ENCODE assay signal across 1 cellular context in the genomic region with DNA sequence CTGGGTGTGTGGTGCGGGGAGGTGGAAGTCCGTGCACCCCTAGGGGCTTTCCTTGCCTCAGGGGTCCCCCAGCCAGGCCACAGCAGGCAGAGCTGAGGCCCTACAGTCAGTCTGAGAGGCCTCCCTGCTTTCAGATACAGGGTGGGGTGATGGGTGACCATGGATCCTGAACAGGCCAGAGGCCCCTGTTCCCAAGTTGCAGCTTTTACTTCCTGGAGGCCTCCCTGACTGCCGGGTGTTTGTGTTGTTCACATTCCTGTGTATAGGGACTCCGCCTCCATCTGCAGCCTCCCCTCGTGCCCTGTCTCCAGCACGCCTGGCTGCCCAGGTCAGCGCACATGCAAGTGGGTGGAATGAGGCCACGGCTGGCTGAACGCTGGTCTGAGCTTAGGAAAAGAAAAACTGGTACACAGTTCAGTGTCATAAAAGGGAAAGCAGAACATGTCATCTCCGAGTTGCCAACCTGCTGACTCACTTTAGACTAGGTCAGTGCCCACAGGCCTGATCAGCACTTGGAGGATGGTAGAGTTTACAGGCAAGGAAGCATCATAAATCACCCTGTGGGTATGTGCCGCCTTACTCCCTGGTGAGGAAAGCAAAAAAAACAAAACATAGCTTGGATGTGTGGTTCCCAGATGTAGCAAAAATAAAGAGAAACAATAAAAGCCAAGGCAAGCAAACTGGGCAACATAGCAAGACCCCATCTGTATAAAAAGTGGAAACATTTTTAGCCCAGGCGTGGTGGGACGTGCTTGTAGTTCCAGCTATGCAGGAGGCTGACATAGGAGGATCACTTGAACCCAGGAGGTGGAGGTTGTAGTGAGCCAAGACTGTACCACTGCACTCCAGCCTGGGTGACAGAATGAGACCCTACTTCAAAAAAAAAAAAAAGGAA.
TF ChIP-seq lines count a peak whose summit lies in the region.

No MANE protein-coding gene starts in this region.

TF ChIP-seq in HepG2, 621 proteins besides CTCF, POLR2A, EP300 and RAD21 (continued from another document and continues in another):
- TF ChIP-seq, protein P1, sequence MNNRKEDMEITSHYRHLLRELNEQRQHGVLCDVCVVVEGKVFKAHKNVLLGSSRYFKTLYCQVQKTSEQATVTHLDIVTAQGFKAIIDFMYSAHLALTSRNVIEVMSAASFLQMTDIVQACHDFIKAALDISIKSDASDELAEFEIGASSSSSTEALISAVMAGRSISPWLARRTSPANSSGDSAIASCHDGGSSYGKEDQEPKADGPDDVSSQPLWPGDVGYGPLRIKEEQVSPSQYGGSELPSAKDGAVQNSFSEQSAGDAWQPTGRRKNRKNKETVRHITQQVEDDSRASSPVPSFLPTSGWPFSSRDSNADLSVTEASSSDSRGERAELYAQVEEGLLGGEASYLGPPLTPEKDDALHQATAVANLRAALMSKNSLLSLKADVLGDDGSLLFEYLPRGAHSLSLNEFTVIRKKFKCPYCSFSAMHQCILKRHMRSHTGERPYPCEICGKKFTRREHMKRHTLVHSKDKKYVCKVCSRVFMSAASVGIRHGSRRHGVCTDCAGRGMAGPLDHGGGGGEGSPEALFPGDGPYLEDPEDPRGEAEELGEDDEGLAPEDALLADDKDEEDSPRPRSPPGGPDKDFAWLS (CRISPR knock-in tag; IDR thresholded peaks at IDR 0.05; ENCODE audit: borderline replicate concordance), result no peak
- TF ChIP-seq, protein P2, sequence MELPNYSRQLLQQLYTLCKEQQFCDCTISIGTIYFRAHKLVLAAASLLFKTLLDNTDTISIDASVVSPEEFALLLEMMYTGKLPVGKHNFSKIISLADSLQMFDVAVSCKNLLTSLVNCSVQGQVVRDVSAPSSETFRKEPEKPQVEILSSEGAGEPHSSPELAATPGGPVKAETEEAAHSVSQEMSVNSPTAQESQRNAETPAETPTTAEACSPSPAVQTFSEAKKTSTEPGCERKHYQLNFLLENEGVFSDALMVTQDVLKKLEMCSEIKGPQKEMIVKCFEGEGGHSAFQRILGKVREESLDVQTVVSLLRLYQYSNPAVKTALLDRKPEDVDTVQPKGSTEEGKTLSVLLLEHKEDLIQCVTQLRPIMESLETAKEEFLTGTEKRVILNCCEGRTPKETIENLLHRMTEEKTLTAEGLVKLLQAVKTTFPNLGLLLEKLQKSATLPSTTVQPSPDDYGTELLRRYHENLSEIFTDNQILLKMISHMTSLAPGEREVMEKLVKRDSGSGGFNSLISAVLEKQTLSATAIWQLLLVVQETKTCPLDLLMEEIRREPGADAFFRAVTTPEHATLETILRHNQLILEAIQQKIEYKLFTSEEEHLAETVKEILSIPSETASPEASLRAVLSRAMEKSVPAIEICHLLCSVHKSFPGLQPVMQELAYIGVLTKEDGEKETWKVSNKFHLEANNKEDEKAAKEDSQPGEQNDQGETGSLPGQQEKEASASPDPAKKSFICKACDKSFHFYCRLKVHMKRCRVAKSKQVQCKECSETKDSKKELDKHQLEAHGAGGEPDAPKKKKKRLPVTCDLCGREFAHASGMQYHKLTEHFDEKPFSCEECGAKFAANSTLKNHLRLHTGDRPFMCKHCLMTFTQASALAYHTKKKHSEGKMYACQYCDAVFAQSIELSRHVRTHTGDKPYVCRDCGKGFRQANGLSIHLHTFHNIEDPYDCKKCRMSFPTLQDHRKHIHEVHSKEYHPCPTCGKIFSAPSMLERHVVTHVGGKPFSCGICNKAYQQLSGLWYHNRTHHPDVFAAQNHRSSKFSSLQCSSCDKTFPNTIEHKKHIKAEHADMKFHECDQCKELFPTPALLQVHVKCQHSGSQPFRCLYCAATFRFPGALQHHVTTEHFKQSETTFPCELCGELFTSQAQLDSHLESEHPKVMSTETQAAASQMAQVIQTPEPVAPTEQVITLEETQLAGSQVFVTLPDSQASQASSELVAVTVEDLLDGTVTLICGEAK (IDR thresholded peaks at IDR 0.05), result no peak
- TF ChIP-seq, protein P2 (CRISPR knock-in tag; IDR thresholded peaks at IDR 0.05), result peak; percentile 80
- TF ChIP-seq RBAK (CRISPR knock-in tag; IDR thresholded peaks at IDR 0.05) (no peak), ZNF687 (CRISPR knock-in tag; IDR thresholded peaks at IDR 0.05) (peak; percentile 100), MEF2D (CRISPR knock-in tag; IDR thresholded peaks at IDR 0.05) (peak; percentile 71; the same call in 1 of the 2 replicates), ZNF564 (CRISPR knock-in tag; IDR thresholded peaks at IDR 0.05) (peak; percentile 64; the same call in 1 of the 2 replicates), NRL (CRISPR knock-in tag; IDR thresholded peaks at IDR 0.05; ENCODE audit: borderline replicate concordance) (0 out of 2 replicates have a peak, but pooled peaks have one; percentile 52), CSRNP2 (CRISPR knock-in tag; conservative IDR thresholded peaks at IDR 0.05; ENCODE audit: low read depth) (no peak), ZNF350 (CRISPR knock-in tag; IDR thresholded peaks at IDR 0.05; ENCODE audit: borderline replicate concordance, low read depth) (peak; percentile 72; the same call in 1 of the 2 replicates), ZNF652 (CRISPR knock-in tag; IDR thresholded peaks at IDR 0.05; ENCODE audit: borderline replicate concordance, low read depth) (no peak), RFX3 (CRISPR knock-in tag; IDR thresholded peaks at IDR 0.05) (no peak), HNRNPUL1 (IDR thresholded peaks at IDR 0.05; ENCODE audit: low read depth, low read length) (no peak), SMC3 (IDR thresholded peaks at IDR 0.05; ENCODE audit: low read length) (no peak), ZFP36 (IDR thresholded peaks at IDR 0.05; ENCODE audit: borderline replicate concordance, low read depth, low read length, partially characterized antibody) (no peak), BRCA1 (CRISPR knock-in tag; IDR thresholded peaks at IDR 0.05) (no peak), TOPORS (CRISPR knock-in tag; IDR thresholded peaks at IDR 0.05) (no peak), HNRNPL (IDR thresholded peaks at IDR 0.05; ENCODE audit: low read depth, low read length) (0 out of 2 replicates have a peak, but pooled peaks have one; percentile 72), ZNF367 (CRISPR knock-in tag; IDR thresholded peaks at IDR 0.05; ENCODE audit: borderline replicate concordance) (no peak), FOXC1 (CRISPR knock-in tag; IDR thresholded peaks at IDR 0.05; ENCODE audit: borderline replicate concordance) (peak; percentile 82; the same call in 1 of the 2 replicates)
- TF ChIP-seq, protein P3, sequence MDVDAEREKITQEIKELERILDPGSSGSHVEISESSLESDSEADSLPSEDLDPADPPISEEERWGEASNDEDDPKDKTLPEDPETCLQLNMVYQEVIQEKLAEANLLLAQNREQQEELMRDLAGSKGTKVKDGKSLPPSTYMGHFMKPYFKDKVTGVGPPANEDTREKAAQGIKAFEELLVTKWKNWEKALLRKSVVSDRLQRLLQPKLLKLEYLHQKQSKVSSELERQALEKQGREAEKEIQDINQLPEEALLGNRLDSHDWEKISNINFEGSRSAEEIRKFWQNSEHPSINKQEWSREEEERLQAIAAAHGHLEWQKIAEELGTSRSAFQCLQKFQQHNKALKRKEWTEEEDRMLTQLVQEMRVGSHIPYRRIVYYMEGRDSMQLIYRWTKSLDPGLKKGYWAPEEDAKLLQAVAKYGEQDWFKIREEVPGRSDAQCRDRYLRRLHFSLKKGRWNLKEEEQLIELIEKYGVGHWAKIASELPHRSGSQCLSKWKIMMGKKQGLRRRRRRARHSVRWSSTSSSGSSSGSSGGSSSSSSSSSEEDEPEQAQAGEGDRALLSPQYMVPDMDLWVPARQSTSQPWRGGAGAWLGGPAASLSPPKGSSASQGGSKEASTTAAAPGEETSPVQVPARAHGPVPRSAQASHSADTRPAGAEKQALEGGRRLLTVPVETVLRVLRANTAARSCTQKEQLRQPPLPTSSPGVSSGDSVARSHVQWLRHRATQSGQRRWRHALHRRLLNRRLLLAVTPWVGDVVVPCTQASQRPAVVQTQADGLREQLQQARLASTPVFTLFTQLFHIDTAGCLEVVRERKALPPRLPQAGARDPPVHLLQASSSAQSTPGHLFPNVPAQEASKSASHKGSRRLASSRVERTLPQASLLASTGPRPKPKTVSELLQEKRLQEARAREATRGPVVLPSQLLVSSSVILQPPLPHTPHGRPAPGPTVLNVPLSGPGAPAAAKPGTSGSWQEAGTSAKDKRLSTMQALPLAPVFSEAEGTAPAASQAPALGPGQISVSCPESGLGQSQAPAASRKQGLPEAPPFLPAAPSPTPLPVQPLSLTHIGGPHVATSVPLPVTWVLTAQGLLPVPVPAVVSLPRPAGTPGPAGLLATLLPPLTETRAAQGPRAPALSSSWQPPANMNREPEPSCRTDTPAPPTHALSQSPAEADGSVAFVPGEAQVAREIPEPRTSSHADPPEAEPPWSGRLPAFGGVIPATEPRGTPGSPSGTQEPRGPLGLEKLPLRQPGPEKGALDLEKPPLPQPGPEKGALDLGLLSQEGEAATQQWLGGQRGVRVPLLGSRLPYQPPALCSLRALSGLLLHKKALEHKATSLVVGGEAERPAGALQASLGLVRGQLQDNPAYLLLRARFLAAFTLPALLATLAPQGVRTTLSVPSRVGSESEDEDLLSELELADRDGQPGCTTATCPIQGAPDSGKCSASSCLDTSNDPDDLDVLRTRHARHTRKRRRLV (CRISPR knock-in tag; IDR thresholded peaks at IDR 0.05), result 0 out of 2 replicates have a peak, but pooled peaks have one; percentile 67
